ENCODE assay signal across 12 cellular contexts in the genomic region with DNA sequence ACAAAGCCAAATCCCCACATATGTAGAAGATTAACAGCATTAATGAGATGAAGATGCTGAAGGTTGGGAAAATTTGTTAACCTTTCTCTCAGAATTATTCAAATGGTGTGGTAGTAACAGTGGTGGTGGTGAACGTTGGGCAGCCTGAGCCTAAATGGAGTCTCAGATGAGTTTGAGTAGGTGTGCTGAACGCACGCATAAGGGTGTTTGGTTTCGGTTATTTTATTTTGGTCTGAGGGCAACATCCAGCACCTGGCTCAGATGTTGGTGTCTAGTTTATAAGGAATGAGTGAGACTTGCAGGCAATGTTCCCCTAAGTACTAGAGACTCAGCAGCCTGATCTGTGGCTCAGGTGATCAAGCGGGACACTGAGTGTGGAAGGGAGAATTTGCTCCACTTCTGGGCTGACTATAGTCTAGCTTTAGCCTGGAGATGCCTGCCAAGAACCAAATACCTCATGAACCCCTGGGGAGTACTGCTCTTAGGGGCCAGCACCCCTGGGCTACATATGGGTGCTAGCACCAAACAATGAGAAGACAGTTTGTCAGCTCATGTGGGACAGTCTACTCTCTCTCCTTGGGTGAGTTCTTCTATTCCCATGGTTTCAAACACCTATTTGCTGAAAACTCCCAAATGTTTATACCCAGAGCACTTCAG. TPM values are rescaled to one million over a fixed set of nuclear protein-coding genes. Genes with fewer than 3 reads are reported as not detected.
DNase-seq lines count a peak whose midpoint lies in the region; ATAC-seq, FAIRE-seq and TF ChIP-seq lines count a peak whose summit lies in the region.
"Had no signal": no experiment of that assay in that cellular context is flagged by ENCODE, and none has a peak within 500 bp of the region (broad histone marks: within the 10 kb centered on the region; RNA-seq: fewer than 3 reads in every experiment).

No MANE protein-coding gene starts in this region.

- no peak for TF ChIP-seq RAD21 in K562 (CRISPR knock-in tag; conservative IDR thresholded peaks at IDR 0.05 in 1 of 2, IDR thresholded peaks at IDR 0.05 in 1 of 2)

- peak overlapping the region; percentile 74; the same call in 1 of the 2 replicates for H3K4me2 ChIP-seq in K562 (ENCODE audit: insufficient read depth, low read length)

- DNase-seq in K562 (ENCODE audit: extremely low read depth in 1 of 4, low spot score in 3 of 4) (no peak), caudate nucleus (lab: John Stamatoyannopoulos, UW) (no peak), NCI-H1436 treated with DMSO at 0.1 percent for 48 hours (lab: John Stamatoyannopoulos, UW) (no peak), NCI-H2171 treated with DMSO at 0.1 percent for 48 hours (lab: John Stamatoyannopoulos, UW) (no peak), NCI-H1694 (lab: John Stamatoyannopoulos, UW) (no peak)
- DNase-seq: naive B cell, NCI-H1092 treated with DMSO at 0.1 percent for 48 hours had no signal

- H3K27ac ChIP-seq in K562 (ENCODE audit: extremely low read depth, low read depth, low read length) (no peak overlapping the region), caudate nucleus (ENCODE audit: low read depth, low read length) (no peak overlapping the region)

- no peaks in the 10 kb centered on the region for H3K9me1 ChIP-seq in K562 (ENCODE audit: control insufficient read depth, insufficient read depth, low read length)

- intact Hi-C loops in K562 (cut with micrococcal nuclease), result loop anchor here (10.0 kb wide), 2 partner anchors 70 to 1410 kb away; a partner anchor contains a TSS

- no peaks in the 10 kb centered on the region for H3K36me3 ChIP-seq in K562 (ENCODE audit: control insufficient read depth, insufficient read depth, low read length)

- TF ChIP-seq POLR2A in GM18951 (IDR thresholded peaks at IDR 0.05; ENCODE audit: extremely low read depth, insufficient read depth, insufficient read length) (peak; percentile 19), K562 (conservative IDR thresholded peaks at IDR 0.05) (no peak)

- H3K27me3 ChIP-seq in K562 (ENCODE audit: control insufficient read depth in 2 of 2, insufficient read depth in 2 of 2, low read length in 2 of 2), result no peaks in the 10 kb centered on the region

- H3K4me1 ChIP-seq in K562 (replicated peaks in 1 of 2; ENCODE audit: control insufficient read depth in 2 of 2, insufficient read depth in 2 of 2, low read length in 2 of 2), result peaks cover under 1 to 10% of the 10 kb centered on the region in 2 experiments

- H2AFZ ChIP-seq in K562 (ENCODE audit: low read depth, low read length), result no peak overlapping the region; the same call in 1 of the 2 replicates

- H3K9me3 ChIP-seq in K562 (replicated peaks; ENCODE audit: control insufficient read depth, insufficient read depth, low read depth, low read length), result no peaks in the 10 kb centered on the region

- in situ Hi-C loops in GM18951 (cut with MboI; ENCODE audit: low sequenced_read_pairs, unreplicated experiment), result no loop called here
- in situ Hi-C loops in K562 (cut with MboI), result no loop called here

- no peak overlapping the region; a peak in 1 of 4 replicates for H3K9ac ChIP-seq in K562 (ENCODE audit: insufficient read depth in 1 of 2, low read depth in 2 of 2, low read length in 2 of 2)

- no peak overlapping the region for H3K4me3 ChIP-seq in K562

- no peaks in the 10 kb centered on the region for H4K20me1 ChIP-seq in K562 (replicated peaks; ENCODE audit: control insufficient read depth, insufficient read depth, low read length)

- TF ChIP-seq EP300 in K562 (IDR thresholded peaks at IDR 0.05; ENCODE audit: low read length), result no peak

- peak; percentile 49 for ATAC-seq in GM21528 (IDR thresholded peaks at IDR 0.05; ENCODE audit: low FRiP score, unreplicated experiment)
- peak; percentile 28 for ATAC-seq in HG03060 (IDR thresholded peaks at IDR 0.05; ENCODE audit: low read depth, unreplicated experiment)
- ATAC-seq in K562, result no peak
- ATAC-seq: activated naive CD4-positive, alpha-beta T cell treated with anti-CD3 and anti-CD28 coated beads, Interleukin-2, amount 50 U/mL, for 72 hours had no signal

- POLR2A ChIA-PET in K562 (lab: Yijun Ruan, JAX), result interaction anchor here (1.3 kb wide), 1 partner anchor 9 kb away, joined by 5 read pairs; no protein-coding TSS in a partner anchor

- no peak for FAIRE-seq in K562 (lab: Jason Lieb, UNC)
- FAIRE-seq: colon had no signal

- CTCF ChIA-PET in K562 (lab: Yijun Ruan, JAX; ENCODE audit: low intra/inter-chr PET ratio), result no interaction called here

- TF ChIP-seq CTCF in K562 (IDR thresholded peaks at IDR 0.05 in 2 of 3, conservative IDR thresholded peaks at IDR 0.05 in 1 of 3; ENCODE audit: insufficient read depth in 2 of 3, low read depth in 1 of 3, low read length in 3 of 3), result no peak

- BruUV-seq in K562 (replicated peaks; lab: Mats Ljungman, UMichigan), result no TSS peak

- peaks cover 60% of the 10 kb centered on the region for H3K79me2 ChIP-seq in K562 (ENCODE audit: control insufficient read depth, insufficient read depth, low read length)

- WGBS in K562 (ENCODE audit: insufficient coverage, low coverage, missing lambda C conversion rate), result 79% methylated on average over 5 of the region's 5 CpGs

TF ChIP-seq in K562, 482 proteins besides CTCF, POLR2A, EP300 and RAD21 (continues in another document):
- TF ChIP-seq, protein P1, sequence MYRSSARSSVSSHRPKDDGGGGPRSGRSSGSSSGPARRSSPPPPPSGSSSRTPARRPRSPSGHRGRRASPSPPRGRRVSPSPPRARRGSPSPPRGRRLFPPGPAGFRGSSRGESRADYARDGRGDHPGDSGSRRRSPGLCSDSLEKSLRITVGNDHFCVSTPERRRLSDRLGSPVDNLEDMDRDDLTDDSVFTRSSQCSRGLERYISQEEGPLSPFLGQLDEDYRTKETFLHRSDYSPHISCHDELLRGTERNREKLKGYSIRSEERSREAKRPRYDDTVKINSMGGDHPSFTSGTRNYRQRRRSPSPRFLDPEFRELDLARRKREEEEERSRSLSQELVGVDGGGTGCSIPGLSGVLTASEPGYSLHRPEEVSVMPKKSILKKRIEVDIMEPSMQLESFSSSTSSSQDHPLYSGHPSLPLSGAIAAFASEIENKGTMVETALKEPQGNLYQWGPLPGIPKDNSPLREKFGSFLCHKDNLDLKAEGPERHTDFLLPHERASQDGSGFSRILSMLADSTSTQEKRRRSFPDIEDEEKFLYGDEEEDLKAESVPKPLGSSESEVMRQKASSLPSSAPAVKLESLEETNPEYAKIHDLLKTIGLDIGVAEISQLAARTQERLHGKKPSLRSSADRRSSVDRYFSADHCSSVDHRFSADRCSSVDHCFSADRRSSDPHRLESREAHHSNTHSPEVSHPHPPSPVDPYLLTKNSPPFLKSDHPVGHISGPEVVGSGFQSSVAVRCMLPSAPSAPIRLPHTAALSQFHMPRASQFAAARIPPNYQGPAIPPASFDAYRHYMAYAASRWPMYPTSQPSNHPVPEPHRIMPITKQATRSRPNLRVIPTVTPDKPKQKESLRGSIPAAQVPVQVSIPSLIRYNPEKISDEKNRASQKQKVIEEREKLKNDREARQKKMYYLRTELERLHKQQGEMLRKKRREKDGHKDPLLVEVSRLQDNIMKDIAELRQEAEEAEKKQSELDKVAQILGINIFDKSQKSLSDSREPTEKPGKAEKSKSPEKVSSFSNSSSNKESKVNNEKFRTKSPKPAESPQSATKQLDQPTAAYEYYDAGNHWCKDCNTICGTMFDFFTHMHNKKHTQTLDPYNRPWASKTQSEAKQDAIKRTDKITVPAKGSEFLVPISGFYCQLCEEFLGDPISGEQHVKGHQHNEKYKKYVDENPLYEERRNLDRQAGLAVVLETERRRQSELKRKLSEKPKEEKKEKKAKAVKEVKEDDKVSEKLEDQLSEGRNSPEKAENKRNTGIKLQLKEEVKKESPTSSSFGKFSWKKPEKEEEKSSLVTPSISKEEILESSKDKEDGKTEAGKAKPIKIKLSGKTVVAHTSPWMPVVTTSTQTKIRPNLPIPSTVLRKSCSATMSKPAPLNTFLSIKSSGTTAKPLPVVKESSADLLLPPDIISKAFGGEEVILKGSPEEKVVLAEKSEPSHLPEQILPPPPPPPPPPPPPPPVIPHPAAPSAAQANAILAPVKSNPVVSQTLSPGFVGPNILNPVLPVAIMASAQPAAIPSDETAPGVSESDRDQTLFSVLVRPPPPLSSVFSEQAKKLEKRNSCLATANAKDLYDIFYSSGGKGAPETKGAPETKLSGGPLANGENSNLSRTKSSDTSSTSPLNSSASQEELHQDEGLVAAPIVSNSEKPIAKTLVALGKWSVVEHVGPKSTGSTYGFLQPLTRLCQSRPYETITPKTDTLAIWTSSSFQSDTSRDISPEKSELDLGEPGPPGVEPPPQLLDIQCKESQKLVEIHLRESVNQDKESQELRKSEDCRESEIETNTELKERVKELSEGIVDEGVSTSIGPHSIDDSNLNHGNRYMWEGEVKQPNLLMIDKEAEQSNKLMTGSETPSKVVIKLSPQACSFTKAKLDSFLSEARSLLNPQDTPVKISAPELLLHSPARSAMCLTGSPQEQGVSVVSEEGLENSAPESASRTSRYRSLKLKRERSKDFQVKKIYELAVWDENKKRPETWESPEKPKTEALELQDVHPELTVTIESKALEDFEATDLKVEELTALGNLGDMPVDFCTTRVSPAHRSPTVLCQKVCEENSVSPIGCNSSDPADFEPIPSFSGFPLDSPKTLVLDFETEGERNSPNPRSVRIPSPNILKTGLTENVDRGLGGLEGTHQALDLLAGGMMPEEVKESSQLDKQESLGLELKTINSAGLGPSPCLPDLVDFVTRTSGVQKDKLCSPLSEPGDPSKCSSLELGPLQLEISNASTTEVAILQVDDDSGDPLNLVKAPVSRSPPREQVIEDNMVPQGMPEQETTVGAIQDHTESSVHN (IDR thresholded peaks at IDR 0.05; ENCODE audit: borderline replicate concordance in 1 of 2, low read depth in 1 of 2), result no peak
- no peak for TF ChIP-seq RBM17 (IDR thresholded peaks at IDR 0.05; ENCODE audit: borderline replicate concordance, low read depth, low read length)

RNA-seq across cellular contexts. Expression of a gene that starts 39.5 kb away (rescaled TPM):
- 43.5 and 135 TPM in 2 replicates for total RNA-seq in K562 (2011; cell fraction: chromatin; rRNA removed; ENCODE audit: low replicate concordance)
- 32.4 and 42.2 TPM in 2 replicates for total RNA-seq in K562 (2011; cell fraction: nucleolus; rRNA removed)
- total RNA-seq in K562 (2011; cell fraction: nucleoplasm; rRNA removed), result 70.8 and 83.0 TPM in 2 replicates
- total RNA-seq in K562 (2014; rRNA removed) (16.2 and 25.3 TPM in 2 replicates), K562 (2014; rRNA removed; fragmentation: Illumina TruSeq; extraction: Trizol) (34.1 and 35.4 TPM in 2 replicates), K562 (2015; rRNA removed; fragmentation: Illumina TruSeq; extraction: Trizol) (25.8 and 27.7 TPM in 2 replicates), K562 (2021) (32.1 and 33.0 TPM in 2 replicates)
- polyA plus RNA-seq in K562 (2011; rRNA removed) (36.8 and 53.5 TPM in 2 replicates), K562 (2014; fragmentation: Illumina TruSeq; extraction: Trizol) (25.6 and 29.3 TPM in 2 replicates), K562 (2014; fragmentation: Nextera tagmentation; extraction: Ambion mirVana) (10 to 100 TPM in 1 of 2 experiments, 1 to 10 TPM in 1; 10.0 to 15.6 TPM), K562 (2014; rRNA removed) (27.9 and 33.0 TPM in 2 replicates)
- polyA plus RNA-seq in K562 (2011; cell fraction: cytosol; rRNA removed), result 11.0 and 28.8 TPM in 2 replicates
- polyA plus RNA-seq in K562 (2011; cell fraction: nucleus; rRNA removed), result 34.8 and 58.4 TPM in 2 replicates
- polyA plus RNA-seq in K562 (2012), result 19.6 and 21.8 TPM in 2 replicates
- polyA minus RNA-seq in K562 (2011; rRNA and poly(A)+ RNA removed), result 94.2 and 115 TPM in 2 replicates
- 16.0 and 29.7 TPM in 2 replicates for polyA minus RNA-seq in K562 (2011; cell fraction: cytosol; rRNA and poly(A)+ RNA removed)
- 44.4 and 67.4 TPM in 2 replicates for polyA minus RNA-seq in K562 (2011; cell fraction: nucleus; rRNA and poly(A)+ RNA removed)
